7 cellular contexts compared by ENCODE assay signal in the genomic region with DNA sequence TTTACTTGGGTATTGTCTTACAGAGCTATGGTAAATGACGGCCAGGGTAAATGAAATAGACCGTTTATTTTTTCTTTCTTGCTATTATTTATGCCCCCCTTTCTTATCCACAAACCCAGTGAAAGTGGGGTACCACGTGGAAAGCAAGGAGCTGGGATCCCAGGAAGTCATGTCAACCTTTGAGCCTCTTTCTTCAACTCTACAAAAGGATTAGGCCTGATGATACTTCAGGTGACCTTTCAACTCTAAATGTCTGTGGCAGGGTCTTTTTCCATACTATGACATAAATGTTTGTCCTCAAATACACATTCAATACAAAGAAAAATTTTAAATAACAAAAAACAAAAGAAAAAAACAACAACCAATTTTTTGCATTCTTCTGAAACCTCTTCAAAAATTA.
"Had no signal": no experiment of that assay in that cellular context is flagged by ENCODE, and none has a peak within 500 bp of the region (broad histone marks: within the 10 kb centered on the region; RNA-seq: fewer than 3 reads in every experiment).

No MANE protein-coding gene starts in this region.

- H3K27ac Mint-ChIP-seq: IgD-negative memory B cell had no signal

- DNase-seq: KBM-7, KG1 had no signal

- H3K27ac ChIP-seq: HL-60, KMS-11 had no signal

- H3K4me3 Mint-ChIP-seq: IgD-negative memory B cell had no signal

- FAIRE-seq: HepG2, HTR-8/SVneo had no signal

- H3K36me3 Mint-ChIP-seq: IgD-negative memory B cell had no signal

- H3K9ac ChIP-seq: KMS-11 had no signal

- H3K9me3 Mint-ChIP-seq: IgD-negative memory B cell had no signal

- H3K4me2 ChIP-seq: KMS-11 had no signal

- H3K4me1 Mint-ChIP-seq: IgD-negative memory B cell had no signal
